ENCODE assay signal across 8 cellular contexts in genomic region chr21:44871576-44872265, GRCh38. TPM values are rescaled to one million over a fixed set of nuclear protein-coding genes. Genes with fewer than 3 reads are reported as not detected.
DNase-seq lines count a peak whose midpoint lies in the region; FAIRE-seq and TF ChIP-seq lines count a peak whose summit lies in the region.

No MANE protein-coding gene starts in this region.

- WGBS in neuronal stem cell (ENCODE audit: extremely low coverage in 2 of 2, insufficient read length in 2 of 2, insufficient replicate concordance in 1 of 2), 2 donors: no CpG with 5 or more reads among the region's 14 CpGs

- H3K27ac ChIP-seq in ACC112 (ENCODE audit: low read depth, low read length): peak overlapping the region; percentile 78
- no peak overlapping the region for H3K27ac ChIP-seq in HL-60 (replicated peaks)
- no peak overlapping the region for H3K27ac ChIP-seq in neuronal stem cell (replicated peaks; ENCODE audit: low read length)

- H3K14ac ChIP-seq in neuronal stem cell (ENCODE audit: low read length): no peak overlapping the region

- TF ChIP-seq CTCF in HL-60 (IDR thresholded peaks at IDR 0.05; ENCODE audit: insufficient read depth, low read length): no peak

- intact Hi-C loops in activated CD4-positive, alpha-beta memory T cell treated with anti-CD3 and anti-CD28 coated beads for 36 hours (cut with micrococcal nuclease): loop anchor here (1.0 to 5.0 kb wide), 4 partner anchors 55 to 415 kb away; partner anchors contain the start of genes POFUT2 and UBE2G2

- H3K4me1 Mint-ChIP-seq in activated CD4-positive, alpha-beta memory T cell treated with anti-CD3 and anti-CD28 coated beads for 36 hours (ENCODE audit: low read depth): peaks cover 68% of the 10 kb centered on the region

- no peaks in the 10 kb centered on the region for H3K27me3 Mint-ChIP-seq in activated CD4-positive, alpha-beta memory T cell treated with anti-CD3 and anti-CD28 coated beads for 36 hours

- no peak overlapping the region for H2AK5ac ChIP-seq in neuronal stem cell (ENCODE audit: low read depth, low read length)

- H3K4me3 ChIP-seq in ACC112 (ENCODE audit: low read depth, low read length) (peak overlapping the region; percentile 96), HL-60 (replicated peaks; ENCODE audit: insufficient read depth, low read length) (peak overlapping the region; percentile 88), neuronal stem cell (ENCODE audit: low read length in 2 of 2) (peak overlapping the region in 1 of 2 donors; percentile 82)

- peak overlapping the region; percentile 89 for H3K4me3 Mint-ChIP-seq in activated CD4-positive, alpha-beta memory T cell treated with anti-CD3 and anti-CD28 coated beads for 36 hours

- no peak for FAIRE-seq in GM12891 (lab: Jason Lieb, UNC)

- H4K91ac ChIP-seq in neuronal stem cell (ENCODE audit: low read depth, low read length, poor library complexity): no peak overlapping the region

- peak overlapping the region; percentile 87 for H3K4me2 ChIP-seq in neuronal stem cell (ENCODE audit: insufficient read depth, low read length, poor library complexity, severe bottlenecking)

- CTCF ChIA-PET in activated CD4-positive, alpha-beta memory T cell treated with anti-CD3 and anti-CD28 coated beads for 36 hours (lab: Charles Lee): interaction anchor here (1.3 to 5.2 kb wide), 4 partner anchors 40 to 361 kb away, joined by 3 to 100 read pairs (median 8); partner anchors contain the start of gene UBE2G2

- no peak overlapping the region for H2BK5ac ChIP-seq in neuronal stem cell (ENCODE audit: low read length)

- H3K36me3 Mint-ChIP-seq in activated CD4-positive, alpha-beta memory T cell treated with anti-CD3 and anti-CD28 coated beads for 36 hours: peaks cover 4% of the 10 kb centered on the region

- H3K27ac Mint-ChIP-seq in activated CD4-positive, alpha-beta memory T cell treated with anti-CD3 and anti-CD28 coated beads for 36 hours: peak overlapping the region; percentile 77

- no peak for TF ChIP-seq POLR2A in GM12891 (IDR thresholded peaks at IDR 0.05; ENCODE audit: low read depth, low read length)

- no peak overlapping the region for H2BK15ac ChIP-seq in neuronal stem cell (ENCODE audit: low read length)

- H3K79me2 ChIP-seq in ACC112 (ENCODE audit: control insufficient read depth, insufficient read depth, low read length, unreplicated experiment): peaks cover 53% of the 10 kb centered on the region

- H3K9ac ChIP-seq in neuronal stem cell (ENCODE audit: low read depth, low read length, poor library complexity): no peak overlapping the region

- no peaks in the 10 kb centered on the region for H3K9me3 Mint-ChIP-seq in activated CD4-positive, alpha-beta memory T cell treated with anti-CD3 and anti-CD28 coated beads for 36 hours

- H3K36me3 ChIP-seq in ACC112 (ENCODE audit: insufficient read depth, low read length) (no peaks in the 10 kb centered on the region), neuronal stem cell (replicated peaks in 1 of 2; ENCODE audit: control insufficient read depth in 2 of 2, insufficient read depth in 2 of 2, low read length in 2 of 2) (peaks cover 4 to 25% of the 10 kb centered on the region in 2 donors)

- H3K9me3 ChIP-seq in neuronal stem cell (replicated peaks in 1 of 2; ENCODE audit: control insufficient read depth in 2 of 2, insufficient read depth in 1 of 2, low read depth in 1 of 2, low read length in 2 of 2): peaks cover 0 to 8% of the 10 kb centered on the region in 2 donors

- H3K23ac ChIP-seq in neuronal stem cell (ENCODE audit: low read depth, low read length, poor library complexity): peak overlapping the region; percentile 1

- DNase-seq in HL-60 (ENCODE audit: low read depth in 1 of 2, low spot score in 1 of 2) (peak in 1 of 2 experiments; percentile 25), fibroblast of the conjunctiva (ENCODE audit: low read depth) (peak; percentile 56), neuronal stem cell (ENCODE audit: low spot score) (no peak), GM12891 (ENCODE audit: insufficient read length, low spot score) (no peak), GDM1 (lab: John Stamatoyannopoulos, UW) (no peak), germinal center (ENCODE audit: low spot score) (no peak)
- DNase-seq in activated CD4-positive, alpha-beta memory T cell treated with anti-CD3 and anti-CD28 coated beads for 36 hours: peak; percentile 57

- H2AFZ ChIP-seq in ACC112 (ENCODE audit: low read length, unreplicated experiment): no peak overlapping the region
- no peak overlapping the region for H2AFZ ChIP-seq in neuronal stem cell (ENCODE audit: low read length)

- H3K18ac ChIP-seq in neuronal stem cell (ENCODE audit: low read length): no peak overlapping the region

- H2BK12ac ChIP-seq in neuronal stem cell (ENCODE audit: low read length): no peak overlapping the region

- no peak overlapping the region for H4K8ac ChIP-seq in neuronal stem cell (ENCODE audit: low read depth, low read length)

- POLR2A ChIA-PET in activated CD4-positive, alpha-beta memory T cell treated with anti-CD3 and anti-CD28 coated beads for 36 hours (lab: Charles Lee): interaction anchor here (1.3 kb wide), 1 partner anchor 70 kb away, joined by 8 read pairs; the partner anchor contains the start of gene UBE2G2

- H3K4me1 ChIP-seq in ACC112 (ENCODE audit: control insufficient read depth, insufficient read depth, low read length, unreplicated experiment) (peaks cover 43% of the 10 kb centered on the region), neuronal stem cell (ENCODE audit: control insufficient read depth in 2 of 2, insufficient read depth in 1 of 2, low read depth in 1 of 2, low read length in 2 of 2) (peaks cover 22% of the 10 kb centered on the region in 2 donors)

- no peak overlapping the region for H2BK120ac ChIP-seq in neuronal stem cell (ENCODE audit: low read depth, low read length)

- H3K79me1 ChIP-seq in neuronal stem cell (ENCODE audit: low read depth, low read length): peaks cover 24% of the 10 kb centered on the region

- H3K4ac ChIP-seq in neuronal stem cell (ENCODE audit: low read length): no peak overlapping the region

- no peaks in the 10 kb centered on the region for H3K27me3 ChIP-seq in ACC112 (ENCODE audit: insufficient read depth, low read length)
- H3K27me3 ChIP-seq in HL-60 (ENCODE audit: insufficient read depth, poor library complexity, severe bottlenecking): no peaks in the 10 kb centered on the region
- H3K27me3 ChIP-seq in neuronal stem cell (ENCODE audit: control insufficient read depth in 3 of 3, insufficient read depth in 3 of 3, low read depth in 1 of 3, low read length in 3 of 3): peaks cover 11 to 24% (median 14%) of the 10 kb centered on the region in 3 experiments

TF ChIP-seq in GM12891, 5 proteins besides CTCF, POLR2A, EP300 and RAD21:
- TF ChIP-seq POLR2AphosphoS5 (IDR thresholded peaks at IDR 0.05; ENCODE audit: low read depth, low read length): no peak
- no peak for TF ChIP-seq POU2F2 (IDR thresholded peaks at IDR 0.05; ENCODE audit: low read depth, low read length)
- no peak for TF ChIP-seq TAF1 (IDR thresholded peaks at IDR 0.05; ENCODE audit: low read depth, low read length)
- TF ChIP-seq SPI1 (IDR thresholded peaks at IDR 0.05; ENCODE audit: low read depth, low read length): no peak
- no peak for TF ChIP-seq PAX5 (IDR thresholded peaks at IDR 0.05; ENCODE audit: insufficient read depth, low read length, severe bottlenecking)

RNA-seq across cellular contexts. Expression of gene PTTG1IP, which starts 1.8 kb away (rescaled TPM):
- total RNA-seq in activated CD4-positive, alpha-beta memory T cell treated with anti-CD3 and anti-CD28 coated beads for 36 hours: 10 to 100 TPM; 43.0 to 44.4 TPM
- polyA plus RNA-seq in neuronal stem cell (2013, experiment 1 of 2): 134 TPM
- 131 TPM for polyA plus RNA-seq in neuronal stem cell (2013, experiment 2 of 2)
- polyA plus RNA-seq in GM12891 (2012; ENCODE audit: low read depth, missing spikeins): 26.6 TPM

RNA-seq across cellular contexts. Expression of gene ITGB2, which starts 49.0 kb away (rescaled TPM):
- 100 to 1,000 TPM; 242 to 247 TPM for total RNA-seq in activated CD4-positive, alpha-beta memory T cell treated with anti-CD3 and anti-CD28 coated beads for 36 hours
- 0.06 TPM for polyA plus RNA-seq in neuronal stem cell (2013, experiment 1 of 2)
- 0.12 TPM for polyA plus RNA-seq in neuronal stem cell (2013, experiment 2 of 2)
- polyA plus RNA-seq in GM12891 (2012; ENCODE audit: low read depth, missing spikeins): 62.1 TPM

RNA-seq across cellular contexts. Expression of gene SUMO3, which starts 53.9 kb away (rescaled TPM):
- 10 to 100 TPM; 77.2 to 77.6 TPM for total RNA-seq in activated CD4-positive, alpha-beta memory T cell treated with anti-CD3 and anti-CD28 coated beads for 36 hours
- polyA plus RNA-seq in neuronal stem cell (2013, experiment 1 of 2): 216 TPM
- 212 TPM for polyA plus RNA-seq in neuronal stem cell (2013, experiment 2 of 2)
- 67.9 TPM for polyA plus RNA-seq in GM12891 (2012; ENCODE audit: low read depth, missing spikeins)

Comparison
In these comparisons a context has a peak if more than half of its experiments do, and no peak if none do; other contexts are left out.
1. DNase-seq: peak in activated CD4-positive, alpha-beta memory T cell treated with anti-CD3 and anti-CD28 coated beads for 36 hours (single experiment) and fibroblast of the conjunctiva (single experiment); none in neuronal stem cell (single experiment), GM12891 (single experiment), GDM1 (single experiment) and germinal center (single experiment).